In genomic region chr2:11376071-11376470, GRCh38 we compare ENCODE assay signal across 19 cellular contexts. TPM values are rescaled to one million over a fixed set of nuclear protein-coding genes. Genes with fewer than 3 reads are reported as not detected.
DNase-seq lines count a peak whose midpoint lies in the region; ATAC-seq and TF ChIP-seq lines count a peak whose summit lies in the region.
"Had no signal": no experiment of that assay in that cellular context is flagged by ENCODE, and none has a peak within 500 bp of the region (broad histone marks: within the 10 kb centered on the region; RNA-seq: fewer than 3 reads in every experiment).

No MANE protein-coding gene starts in this region.

- no TSS peak for BruUV-seq in MCF 10A (replicated peaks; lab: Mats Ljungman, UMichigan)

- H3K36me3 Mint-ChIP-seq in MCF 10A (ENCODE audit: insufficient read depth, unreplicated experiment), result no peaks in the 10 kb centered on the region
- H3K36me3 Mint-ChIP-seq: activated naive CD8-positive, alpha-beta T cell treated with anti-CD3 and anti-CD28 coated beads for 36 hours; stimulated activated naive B cell treated with anti-CD40 and anti-IgM and Interleukin-4, amounts not matched to agents 10 μg/mL and 1 μg/mL and 100 μg/mL, for 72 hours had no signal

- intact Hi-C loops in breast epithelium (cut with DNase I; ENCODE audit: low total_unique reads) (no loop called here), MCF 10A (cut with micrococcal nuclease) (no loop called here), psoas muscle (cut with DNase I) (no loop called here)

- no peaks in the 10 kb centered on the region for H3K27me3 ChIP-seq in breast epithelium
- H3K27me3 ChIP-seq in hepatocyte, result no peaks in the 10 kb centered on the region
- no peaks in the 10 kb centered on the region for H3K27me3 ChIP-seq in psoas muscle (ENCODE audit: insufficient read depth in 3 of 3, low read length in 2 of 3)

- CTCF ChIA-PET in MCF 10A (lab: Yijun Ruan, JAX), result interaction anchor here (1.6 to 1.8 kb wide), 2 partner anchors 12 to 14 kb away, joined by 4 to 6 read pairs; no protein-coding TSS in a partner anchor

- no peaks in the 10 kb centered on the region for H4K20me1 ChIP-seq in hepatocyte (ENCODE audit: insufficient read depth, poor library complexity, severe bottlenecking)

- ATAC-seq in psoas muscle, result no peak
- ATAC-seq in GM18502 (IDR thresholded peaks at IDR 0.05; ENCODE audit: poor library complexity, unreplicated experiment), result no peak
- ATAC-seq: activated T-cell treated with anti-CD3 and anti-CD28 coated beads, Interleukin-2, amount 50 U/mL, for 4 hours; PC-3; stimulated activated naive B cell treated with anti-CD40 and anti-IgM and Interleukin-4, amounts not matched to agents 10 μg/mL and 1 μg/mL and 100 μg/mL, for 72 hours had no signal

- H3K4me3 ChIP-seq in breast epithelium (no peak overlapping the region), hepatocyte (no peak overlapping the region), psoas muscle (no peak overlapping the region), urinary bladder (ENCODE audit: low read depth, low read length) (no peak overlapping the region)
- H3K4me3 ChIP-seq: skin epidermis had no signal

- no peaks in the 10 kb centered on the region for H3K9me3 Mint-ChIP-seq in MCF 10A (ENCODE audit: unreplicated experiment)
- H3K9me3 Mint-ChIP-seq: activated naive CD8-positive, alpha-beta T cell treated with anti-CD3 and anti-CD28 coated beads for 36 hours; activated T-cell treated with anti-CD3 and anti-CD28 coated beads, Interleukin-2, amount 50 U/mL, for 4 hours; endodermal cell; stimulated activated naive B cell treated with anti-CD40 and anti-IgM and Interleukin-4, amounts not matched to agents 10 μg/mL and 1 μg/mL and 100 μg/mL, for 72 hours had no signal

- peaks cover 0 to 19% of the 10 kb centered on the region in 2 donors for H3K4me1 ChIP-seq in breast epithelium
- peaks cover 42% of the 10 kb centered on the region for H3K4me1 ChIP-seq in hepatocyte (ENCODE audit: insufficient read depth)
- H3K4me1 ChIP-seq in psoas muscle, result peaks cover 47% of the 10 kb centered on the region
- H3K4me1 ChIP-seq in urinary bladder (ENCODE audit: insufficient read depth), result no peaks in the 10 kb centered on the region

- H3K27ac Mint-ChIP-seq in MCF 10A (ENCODE audit: low read depth, unreplicated experiment), result no peak overlapping the region
- H3K27ac Mint-ChIP-seq: activated naive CD8-positive, alpha-beta T cell treated with anti-CD3 and anti-CD28 coated beads for 36 hours; endodermal cell; stimulated activated naive B cell treated with anti-CD40 and anti-IgM and Interleukin-4, amounts not matched to agents 10 μg/mL and 1 μg/mL and 100 μg/mL, for 72 hours had no signal

- no peak overlapping the region for H3K4me2 ChIP-seq in hepatocyte

- H3K27me3 Mint-ChIP-seq in MCF 10A (ENCODE audit: insufficient read depth, unreplicated experiment), result no peaks in the 10 kb centered on the region
- H3K27me3 Mint-ChIP-seq: activated naive CD8-positive, alpha-beta T cell treated with anti-CD3 and anti-CD28 coated beads for 36 hours; stimulated activated naive B cell treated with anti-CD40 and anti-IgM and Interleukin-4, amounts not matched to agents 10 μg/mL and 1 μg/mL and 100 μg/mL, for 72 hours had no signal

- no peak for TF ChIP-seq POLR2A in breast epithelium (IDR thresholded peaks at IDR 0.05)

- H3K4me1 Mint-ChIP-seq in MCF 10A (ENCODE audit: insufficient read depth, unreplicated experiment), result peaks cover 38% of the 10 kb centered on the region
- H3K4me1 Mint-ChIP-seq: activated naive CD8-positive, alpha-beta T cell treated with anti-CD3 and anti-CD28 coated beads for 36 hours had no signal

- H3K4me3 Mint-ChIP-seq in MCF 10A (ENCODE audit: unreplicated experiment), result no peak overlapping the region
- H3K4me3 Mint-ChIP-seq: activated naive CD8-positive, alpha-beta T cell treated with anti-CD3 and anti-CD28 coated beads for 36 hours; activated T-cell treated with anti-CD3 and anti-CD28 coated beads, Interleukin-2, amount 50 U/mL, for 4 hours; endodermal cell; stimulated activated naive B cell treated with anti-CD40 and anti-IgM and Interleukin-4, amounts not matched to agents 10 μg/mL and 1 μg/mL and 100 μg/mL, for 72 hours had no signal

- DNase-seq in breast epithelium (ENCODE audit: low spot score in 2 of 2), result no peak
- DNase-seq in MCF 10A (ENCODE audit: unreplicated experiment), result no peak
- DNase-seq in hepatocyte (ENCODE audit: low spot score), result no peak
- DNase-seq in psoas muscle, result no peak
- DNase-seq in NCI-H1092 treated with DMSO at 0.1 percent for 48 hours (lab: John Stamatoyannopoulos, UW), result no peak
- no peak for DNase-seq in KG1 (lab: John Stamatoyannopoulos, UW)
- DNase-seq: activated CD4-positive, alpha-beta T cell treated with anti-CD3 and anti-CD28 coated beads, Interleukin-2, amount 50 U/mL, for 48 hours; activated naive CD8-positive, alpha-beta T cell treated with anti-CD3 and anti-CD28 coated beads for 36 hours; activated T-cell treated with anti-CD3 and anti-CD28 coated beads, Interleukin-2, amount 50 U/mL, for 4 hours; central memory CD4-positive, alpha-beta T cell; endodermal cell; foreskin fibroblast; NCI-H1930; PC-3; stimulated activated naive B cell treated with anti-CD40 and anti-IgM and Interleukin-4, amounts not matched to agents 10 μg/mL and 1 μg/mL and 100 μg/mL, for 72 hours had no signal

- H3K79me2 ChIP-seq in hepatocyte, result no peaks in the 10 kb centered on the region

- no peak for TF ChIP-seq CTCF in breast epithelium (IDR thresholded peaks at IDR 0.05)
- TF ChIP-seq CTCF in MCF 10A (IDR thresholded peaks at IDR 0.05; ENCODE audit: unreplicated experiment), result no peak
- TF ChIP-seq CTCF in hepatocyte (IDR thresholded peaks at IDR 0.05; ENCODE audit: poor library complexity), result no peak
- TF ChIP-seq CTCF in psoas muscle (IDR thresholded peaks at IDR 0.05), result no peak

- H3K36me3 ChIP-seq in breast epithelium (no peaks in the 10 kb centered on the region), hepatocyte (replicated peaks; ENCODE audit: insufficient read depth, low read depth) (no peaks in the 10 kb centered on the region), psoas muscle (ENCODE audit: insufficient read depth in 1 of 2, low read depth in 1 of 2) (no peaks in the 10 kb centered on the region), urinary bladder (ENCODE audit: insufficient read depth) (no peaks in the 10 kb centered on the region)

- no peak overlapping the region for H2AFZ ChIP-seq in hepatocyte

- POLR2A ChIA-PET in MCF 10A (lab: Yijun Ruan, JAX), result interaction anchor here (0.7 to 7.0 kb wide), 6 partner anchors 8 to 175 kb away, joined by 3 to 147 read pairs (median 5); partner anchors contain the start of gene ROCK2

- WGBS in hepatocyte (ENCODE audit: low lambda C conversion rate, missing lambda C conversion rate), result 87% methylated on average over 7 of the region's 7 CpGs
- WGBS in psoas muscle, 3 donors, result 93 to 94% (median 93%) methylated on average over 7 of the region's 7 CpGs
- WGBS in urinary bladder, result 87% methylated on average over 7 of the region's 7 CpGs

- H3K9me2 ChIP-seq in hepatocyte (replicated peaks; ENCODE audit: insufficient read depth), result no peaks in the 10 kb centered on the region

- H3K27ac ChIP-seq in breast epithelium (peak overlapping the region; percentile 75 to 85), hepatocyte (peak overlapping the region; percentile 95), psoas muscle (peak overlapping the region; percentile 86), urinary bladder (ENCODE audit: low read depth) (peak overlapping the region; percentile 11)
- H3K27ac ChIP-seq: 22Rv1 had no signal

- no peaks in the 10 kb centered on the region for H3K9me3 ChIP-seq in breast epithelium
- H3K9me3 ChIP-seq in hepatocyte (ENCODE audit: low read depth), result no peaks in the 10 kb centered on the region
- no peaks in the 10 kb centered on the region for H3K9me3 ChIP-seq in psoas muscle

RNA-seq across cellular contexts. Expression of gene ROCK2, which starts 31.6 kb away (rescaled TPM):
- total RNA-seq in breast epithelium, result 100 to 1,000 TPM in 2 of 3 donors, 10 to 100 TPM in 1; 87.1 to 181 (median 103) TPM
- 40.0 and 40.7 TPM in 2 replicates for total RNA-seq in MCF 10A (2022)
- 52.8 and 59.6 TPM in 2 replicates for total RNA-seq in hepatocyte
- polyA plus RNA-seq in hepatocyte, result 30.7 and 34.5 TPM in 2 replicates
- 10 to 100 TPM; 59.9 to 80.1 (median 62.4) TPM for total RNA-seq in psoas muscle
- 10 to 100 TPM; 12.1 to 84.4 (median 25.8) TPM for polyA plus RNA-seq in psoas muscle
- 167 TPM for total RNA-seq in urinary bladder
- 36.3 TPM for polyA plus RNA-seq in urinary bladder

Comparison
In these comparisons a context has a peak if more than half of its experiments do, and no peak if none do; other contexts are left out.
1. H3K27ac ChIP-seq: peak in every context shown above with its lines; median percentile 95 in hepatocyte; 86 in psoas muscle; 80 in breast epithelium; 11 in urinary bladder.